In the genomic region with DNA sequence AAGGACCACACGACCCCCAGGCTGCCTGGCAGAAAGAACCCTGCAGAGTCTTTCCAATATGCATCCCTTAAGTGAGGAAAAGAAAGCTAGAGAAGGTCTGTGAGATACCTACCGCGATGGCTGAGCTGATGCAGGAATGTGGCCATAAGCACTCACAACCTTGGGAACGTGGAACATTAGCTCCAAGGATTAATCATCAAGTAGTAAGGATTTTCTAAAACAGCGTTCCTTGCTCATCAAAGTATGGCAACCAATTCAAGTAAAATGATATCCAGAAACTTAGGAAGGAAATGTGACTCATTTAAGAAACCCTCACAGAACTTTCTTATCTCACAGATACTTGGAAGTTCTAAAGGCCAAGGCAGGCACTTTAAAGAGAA, we compare ENCODE assay signal across 1 cellular context.
TF ChIP-seq lines count a peak whose summit lies in the region.

No MANE protein-coding gene starts in this region.

TF ChIP-seq in GM23338, 12 proteins besides CTCF, POLR2A, EP300 and RAD21 (continued from another document):
- TF ChIP-seq, protein P1, sequence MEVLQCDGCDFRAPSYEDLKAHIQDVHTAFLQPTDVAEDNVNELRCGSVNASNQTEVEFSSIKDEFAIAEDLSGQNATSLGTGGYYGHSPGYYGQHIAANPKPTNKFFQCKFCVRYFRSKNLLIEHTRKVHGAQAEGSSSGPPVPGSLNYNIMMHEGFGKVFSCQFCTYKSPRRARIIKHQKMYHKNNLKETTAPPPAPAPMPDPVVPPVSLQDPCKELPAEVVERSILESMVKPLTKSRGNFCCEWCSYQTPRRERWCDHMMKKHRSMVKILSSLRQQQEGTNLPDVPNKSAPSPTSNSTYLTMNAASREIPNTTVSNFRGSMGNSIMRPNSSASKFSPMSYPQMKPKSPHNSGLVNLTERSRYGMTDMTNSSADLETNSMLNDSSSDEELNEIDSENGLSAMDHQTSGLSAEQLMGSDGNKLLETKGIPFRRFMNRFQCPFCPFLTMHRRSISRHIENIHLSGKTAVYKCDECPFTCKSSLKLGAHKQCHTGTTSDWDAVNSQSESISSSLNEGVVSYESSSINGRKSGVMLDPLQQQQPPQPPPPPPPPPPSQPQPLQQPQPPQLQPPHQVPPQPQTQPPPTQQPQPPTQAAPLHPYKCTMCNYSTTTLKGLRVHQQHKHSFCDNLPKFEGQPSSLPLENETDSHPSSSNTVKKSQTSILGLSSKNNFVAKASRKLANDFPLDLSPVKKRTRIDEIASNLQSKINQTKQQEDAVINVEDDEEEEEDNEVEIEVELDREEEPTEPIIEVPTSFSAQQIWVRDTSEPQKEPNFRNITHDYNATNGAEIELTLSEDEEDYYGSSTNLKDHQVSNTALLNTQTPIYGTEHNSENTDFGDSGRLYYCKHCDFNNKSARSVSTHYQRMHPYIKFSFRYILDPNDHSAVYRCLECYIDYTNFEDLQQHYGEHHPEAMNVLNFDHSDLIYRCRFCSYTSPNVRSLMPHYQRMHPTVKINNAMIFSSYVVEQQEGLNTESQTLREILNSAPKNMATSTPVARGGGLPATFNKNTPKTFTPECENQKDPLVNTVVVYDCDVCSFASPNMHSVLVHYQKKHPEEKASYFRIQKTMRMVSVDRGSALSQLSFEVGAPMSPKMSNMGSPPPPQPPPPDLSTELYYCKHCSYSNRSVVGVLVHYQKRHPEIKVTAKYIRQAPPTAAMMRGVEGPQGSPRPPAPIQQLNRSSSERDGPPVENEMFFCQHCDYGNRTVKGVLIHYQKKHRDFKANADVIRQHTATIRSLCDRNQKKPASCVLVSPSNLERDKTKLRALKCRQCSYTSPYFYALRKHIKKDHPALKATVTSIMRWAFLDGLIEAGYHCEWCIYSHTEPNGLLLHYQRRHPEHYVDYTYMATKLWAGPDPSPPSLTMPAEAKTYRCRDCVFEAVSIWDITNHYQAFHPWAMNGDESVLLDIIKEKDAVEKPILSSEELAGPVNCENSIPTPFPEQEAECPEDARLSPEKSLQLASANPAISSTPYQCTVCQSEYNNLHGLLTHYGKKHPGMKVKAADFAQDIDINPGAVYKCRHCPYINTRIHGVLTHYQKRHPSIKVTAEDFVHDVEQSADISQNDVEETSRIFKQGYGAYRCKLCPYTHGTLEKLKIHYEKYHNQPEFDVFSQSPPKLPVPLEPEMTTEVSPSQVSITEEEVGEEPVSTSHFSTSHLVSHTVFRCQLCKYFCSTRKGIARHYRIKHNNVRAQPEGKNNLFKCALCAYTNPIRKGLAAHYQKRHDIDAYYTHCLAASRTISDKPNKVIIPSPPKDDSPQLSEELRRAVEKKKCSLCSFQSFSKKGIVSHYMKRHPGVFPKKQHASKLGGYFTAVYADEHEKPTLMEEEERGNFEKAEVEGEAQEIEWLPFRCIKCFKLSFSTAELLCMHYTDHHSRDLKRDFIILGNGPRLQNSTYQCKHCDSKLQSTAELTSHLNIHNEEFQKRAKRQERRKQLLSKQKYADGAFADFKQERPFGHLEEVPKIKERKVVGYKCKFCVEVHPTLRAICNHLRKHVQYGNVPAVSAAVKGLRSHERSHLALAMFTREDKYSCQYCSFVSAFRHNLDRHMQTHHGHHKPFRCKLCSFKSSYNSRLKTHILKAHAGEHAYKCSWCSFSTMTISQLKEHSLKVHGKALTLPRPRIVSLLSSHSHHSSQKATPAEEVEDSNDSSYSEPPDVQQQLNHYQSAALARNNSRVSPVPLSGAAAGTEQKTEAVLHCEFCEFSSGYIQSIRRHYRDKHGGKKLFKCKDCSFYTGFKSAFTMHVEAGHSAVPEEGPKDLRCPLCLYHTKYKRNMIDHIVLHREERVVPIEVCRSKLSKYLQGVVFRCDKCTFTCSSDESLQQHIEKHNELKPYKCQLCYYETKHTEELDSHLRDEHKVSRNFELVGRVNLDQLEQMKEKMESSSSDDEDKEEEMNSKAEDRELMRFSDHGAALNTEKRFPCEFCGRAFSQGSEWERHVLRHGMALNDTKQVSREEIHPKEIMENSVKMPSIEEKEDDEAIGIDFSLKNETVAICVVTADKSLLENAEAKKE (CRISPR knock-in tag; IDR thresholded peaks at IDR 0.05), result peak; percentile 93
- no peak for TF ChIP-seq EZH2phosphoT487 (IDR thresholded peaks at IDR 0.05; ENCODE audit: unreplicated experiment)
